In genomic region chr5:134273642-134274361, GRCh38 we compare ENCODE assay signal across 1 cellular context.
TF ChIP-seq lines count a peak whose summit lies in the region.

No MANE protein-coding gene starts in this region.

TF ChIP-seq in H1, 55 proteins besides CTCF, POLR2A, EP300 and RAD21:
- TF ChIP-seq E2F6 (IDR thresholded peaks at IDR 0.05) = no peak
- TF ChIP-seq SUZ12 (IDR thresholded peaks at IDR 0.05; ENCODE audit: low read length) = no peak
- no peak for TF ChIP-seq MAFK (IDR thresholded peaks at IDR 0.05; ENCODE audit: low read depth, low read length)
- TF ChIP-seq TEAD4 (IDR thresholded peaks at IDR 0.05; ENCODE audit: low read depth, low read length) = no peak
- TF ChIP-seq GABPA (IDR thresholded peaks at IDR 0.05; ENCODE audit: borderline replicate concordance, insufficient read depth, low read length) = no peak
- no peak for TF ChIP-seq TAF7 (optimal IDR thresholded peaks at IDR 0.05; ENCODE audit: borderline replicate concordance, low read depth, low read length)
- TF ChIP-seq ATF2 (IDR thresholded peaks at IDR 0.05; ENCODE audit: low read length) = no peak
